In genomic region chr16:23148513-23149266, GRCh38 we compare ENCODE assay signal across 1 cellular context.
A peak's percentile ranks its signal among the peaks of the same experiment; 100 is the strongest.
TF ChIP-seq lines count a peak whose summit lies in the region.

No MANE protein-coding gene starts in this region.

TF ChIP-seq in HepG2, 621 proteins besides CTCF, POLR2A, EP300 and RAD21 (continued from another document and continues in another):
- TF ChIP-seq, protein P1, sequence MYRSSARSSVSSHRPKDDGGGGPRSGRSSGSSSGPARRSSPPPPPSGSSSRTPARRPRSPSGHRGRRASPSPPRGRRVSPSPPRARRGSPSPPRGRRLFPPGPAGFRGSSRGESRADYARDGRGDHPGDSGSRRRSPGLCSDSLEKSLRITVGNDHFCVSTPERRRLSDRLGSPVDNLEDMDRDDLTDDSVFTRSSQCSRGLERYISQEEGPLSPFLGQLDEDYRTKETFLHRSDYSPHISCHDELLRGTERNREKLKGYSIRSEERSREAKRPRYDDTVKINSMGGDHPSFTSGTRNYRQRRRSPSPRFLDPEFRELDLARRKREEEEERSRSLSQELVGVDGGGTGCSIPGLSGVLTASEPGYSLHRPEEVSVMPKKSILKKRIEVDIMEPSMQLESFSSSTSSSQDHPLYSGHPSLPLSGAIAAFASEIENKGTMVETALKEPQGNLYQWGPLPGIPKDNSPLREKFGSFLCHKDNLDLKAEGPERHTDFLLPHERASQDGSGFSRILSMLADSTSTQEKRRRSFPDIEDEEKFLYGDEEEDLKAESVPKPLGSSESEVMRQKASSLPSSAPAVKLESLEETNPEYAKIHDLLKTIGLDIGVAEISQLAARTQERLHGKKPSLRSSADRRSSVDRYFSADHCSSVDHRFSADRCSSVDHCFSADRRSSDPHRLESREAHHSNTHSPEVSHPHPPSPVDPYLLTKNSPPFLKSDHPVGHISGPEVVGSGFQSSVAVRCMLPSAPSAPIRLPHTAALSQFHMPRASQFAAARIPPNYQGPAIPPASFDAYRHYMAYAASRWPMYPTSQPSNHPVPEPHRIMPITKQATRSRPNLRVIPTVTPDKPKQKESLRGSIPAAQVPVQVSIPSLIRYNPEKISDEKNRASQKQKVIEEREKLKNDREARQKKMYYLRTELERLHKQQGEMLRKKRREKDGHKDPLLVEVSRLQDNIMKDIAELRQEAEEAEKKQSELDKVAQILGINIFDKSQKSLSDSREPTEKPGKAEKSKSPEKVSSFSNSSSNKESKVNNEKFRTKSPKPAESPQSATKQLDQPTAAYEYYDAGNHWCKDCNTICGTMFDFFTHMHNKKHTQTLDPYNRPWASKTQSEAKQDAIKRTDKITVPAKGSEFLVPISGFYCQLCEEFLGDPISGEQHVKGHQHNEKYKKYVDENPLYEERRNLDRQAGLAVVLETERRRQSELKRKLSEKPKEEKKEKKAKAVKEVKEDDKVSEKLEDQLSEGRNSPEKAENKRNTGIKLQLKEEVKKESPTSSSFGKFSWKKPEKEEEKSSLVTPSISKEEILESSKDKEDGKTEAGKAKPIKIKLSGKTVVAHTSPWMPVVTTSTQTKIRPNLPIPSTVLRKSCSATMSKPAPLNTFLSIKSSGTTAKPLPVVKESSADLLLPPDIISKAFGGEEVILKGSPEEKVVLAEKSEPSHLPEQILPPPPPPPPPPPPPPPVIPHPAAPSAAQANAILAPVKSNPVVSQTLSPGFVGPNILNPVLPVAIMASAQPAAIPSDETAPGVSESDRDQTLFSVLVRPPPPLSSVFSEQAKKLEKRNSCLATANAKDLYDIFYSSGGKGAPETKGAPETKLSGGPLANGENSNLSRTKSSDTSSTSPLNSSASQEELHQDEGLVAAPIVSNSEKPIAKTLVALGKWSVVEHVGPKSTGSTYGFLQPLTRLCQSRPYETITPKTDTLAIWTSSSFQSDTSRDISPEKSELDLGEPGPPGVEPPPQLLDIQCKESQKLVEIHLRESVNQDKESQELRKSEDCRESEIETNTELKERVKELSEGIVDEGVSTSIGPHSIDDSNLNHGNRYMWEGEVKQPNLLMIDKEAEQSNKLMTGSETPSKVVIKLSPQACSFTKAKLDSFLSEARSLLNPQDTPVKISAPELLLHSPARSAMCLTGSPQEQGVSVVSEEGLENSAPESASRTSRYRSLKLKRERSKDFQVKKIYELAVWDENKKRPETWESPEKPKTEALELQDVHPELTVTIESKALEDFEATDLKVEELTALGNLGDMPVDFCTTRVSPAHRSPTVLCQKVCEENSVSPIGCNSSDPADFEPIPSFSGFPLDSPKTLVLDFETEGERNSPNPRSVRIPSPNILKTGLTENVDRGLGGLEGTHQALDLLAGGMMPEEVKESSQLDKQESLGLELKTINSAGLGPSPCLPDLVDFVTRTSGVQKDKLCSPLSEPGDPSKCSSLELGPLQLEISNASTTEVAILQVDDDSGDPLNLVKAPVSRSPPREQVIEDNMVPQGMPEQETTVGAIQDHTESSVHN (CRISPR knock-in tag; IDR thresholded peaks at IDR 0.05): no peak
- TF ChIP-seq, protein P2, sequence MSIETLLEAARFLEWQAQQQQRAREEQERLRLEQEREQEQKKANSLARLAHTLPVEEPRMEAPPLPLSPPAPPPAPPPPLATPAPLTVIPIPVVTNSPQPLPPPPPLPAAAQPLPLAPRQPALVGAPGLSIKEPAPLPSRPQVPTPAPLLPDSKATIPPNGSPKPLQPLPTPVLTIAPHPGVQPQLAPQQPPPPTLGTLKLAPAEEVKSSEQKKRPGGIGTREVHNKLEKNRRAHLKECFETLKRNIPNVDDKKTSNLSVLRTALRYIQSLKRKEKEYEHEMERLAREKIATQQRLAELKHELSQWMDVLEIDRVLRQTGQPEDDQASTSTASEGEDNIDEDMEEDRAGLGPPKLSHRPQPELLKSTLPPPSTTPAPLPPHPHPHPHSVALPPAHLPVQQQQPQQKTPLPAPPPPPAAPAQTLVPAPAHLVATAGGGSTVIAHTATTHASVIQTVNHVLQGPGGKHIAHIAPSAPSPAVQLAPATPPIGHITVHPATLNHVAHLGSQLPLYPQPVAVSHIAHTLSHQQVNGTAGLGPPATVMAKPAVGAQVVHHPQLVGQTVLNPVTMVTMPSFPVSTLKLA (IDR thresholded peaks at IDR 0.05): peak; percentile 59; the same call in 1 of the 2 replicates
- TF ChIP-seq RFXAP (CRISPR knock-in tag; IDR thresholded peaks at IDR 0.05; ENCODE audit: borderline replicate concordance) (peak; percentile 49; the same call in 1 of the 2 replicates), ZNF383 (CRISPR knock-in tag; IDR thresholded peaks at IDR 0.05; ENCODE audit: borderline replicate concordance) (no peak), ZNF12 (CRISPR knock-in tag; IDR thresholded peaks at IDR 0.05) (peak; percentile 9; the same call in 1 of the 2 replicates), NR2F6 (IDR thresholded peaks at IDR 0.05) (no peak), NR2F6 (CRISPR knock-in tag; IDR thresholded peaks at IDR 0.05) (peak; percentile 60; the same call in 1 of the 2 replicates), ZNF224 (CRISPR knock-in tag; IDR thresholded peaks at IDR 0.05) (0 out of 2 replicates have a peak, but pooled peaks have one; percentile 50), ZSCAN31 (CRISPR knock-in tag; IDR thresholded peaks at IDR 0.05; ENCODE audit: low read depth) (peak; percentile 40), NCOA2 (CRISPR knock-in tag; IDR thresholded peaks at IDR 0.05) (peak; percentile 25; the same call in 1 of the 2 replicates), HNF4A (CRISPR knock-in tag; IDR thresholded peaks at IDR 0.05) (peak; percentile 80), ZNF441 (CRISPR knock-in tag; IDR thresholded peaks at IDR 0.05; ENCODE audit: borderline replicate concordance) (peak; percentile 72; the same call in 1 of the 2 replicates), NONO (IDR thresholded peaks at IDR 0.05) (no peak), NONO (CRISPR knock-in tag; conservative IDR thresholded peaks at IDR 0.05) (peak; percentile 86), HOXA7 (CRISPR knock-in tag; IDR thresholded peaks at IDR 0.05) (no peak), EED (CRISPR knock-in tag; IDR thresholded peaks at IDR 0.05) (peak; percentile 66; the same call in 1 of the 2 replicates), ZSCAN12 (CRISPR knock-in tag; IDR thresholded peaks at IDR 0.05) (no peak), KLF16 (CRISPR knock-in tag; IDR thresholded peaks at IDR 0.05) (0 out of 4 replicates have a peak, but pooled peaks of 1 of the 2 experiments have one; percentile 50), SP4 (CRISPR knock-in tag; IDR thresholded peaks at IDR 0.05) (no peak), HOXA3 (CRISPR knock-in tag; IDR thresholded peaks at IDR 0.05) (peak; percentile 82), CAMTA2 (CRISPR knock-in tag; IDR thresholded peaks at IDR 0.05; ENCODE audit: borderline replicate concordance) (peak; percentile 67; the same call in 1 of the 2 replicates), FIP1L1 (IDR thresholded peaks at IDR 0.05; ENCODE audit: borderline replicate concordance, insufficient read depth, low read depth, low read length) (no peak), ZNF761 (CRISPR knock-in tag; conservative IDR thresholded peaks at IDR 0.05) (no peak), TMF1 (CRISPR knock-in tag; IDR thresholded peaks at IDR 0.05; ENCODE audit: low read depth) (no peak), KDM3A (CRISPR knock-in tag; IDR thresholded peaks at IDR 0.05; ENCODE audit: low read depth) (0 out of 2 replicates have a peak, but pooled peaks have one; percentile 86), FOXA3 (CRISPR knock-in tag; IDR thresholded peaks at IDR 0.05) (no peak), KDM2A (CRISPR knock-in tag; IDR thresholded peaks at IDR 0.05; ENCODE audit: borderline replicate concordance, low read depth) (peak; percentile 50; the same call in 1 of the 2 replicates), ZBTB34 (CRISPR knock-in tag; IDR thresholded peaks at IDR 0.05) (peak; percentile 94), ZNF414 (CRISPR knock-in tag; IDR thresholded peaks at IDR 0.05) (peak; percentile 79; the same call in 1 of the 2 replicates), ZNF598 (CRISPR knock-in tag; IDR thresholded peaks at IDR 0.05; ENCODE audit: borderline replicate concordance) (peak; percentile 87; the same call in 1 of the 2 replicates), MAFF (IDR thresholded peaks at IDR 0.05; ENCODE audit: low read depth, low read length) (no peak), ZNF331 (CRISPR knock-in tag; IDR thresholded peaks at IDR 0.05) (peak; percentile 80), ZFP37 (CRISPR knock-in tag; IDR thresholded peaks at IDR 0.05; ENCODE audit: borderline replicate concordance) (no peak; the same call in 1 of the 2 replicates), ZNF496 (CRISPR knock-in tag; IDR thresholded peaks at IDR 0.05; ENCODE audit: insufficient replicate concordance) (no peak), PPARG (CRISPR knock-in tag; conservative IDR thresholded peaks at IDR 0.05) (no peak), ZNF138 (CRISPR knock-in tag; IDR thresholded peaks at IDR 0.05; ENCODE audit: low read depth) (no peak; the same call in none of the 2 replicates)
- TF ChIP-seq, protein P3, sequence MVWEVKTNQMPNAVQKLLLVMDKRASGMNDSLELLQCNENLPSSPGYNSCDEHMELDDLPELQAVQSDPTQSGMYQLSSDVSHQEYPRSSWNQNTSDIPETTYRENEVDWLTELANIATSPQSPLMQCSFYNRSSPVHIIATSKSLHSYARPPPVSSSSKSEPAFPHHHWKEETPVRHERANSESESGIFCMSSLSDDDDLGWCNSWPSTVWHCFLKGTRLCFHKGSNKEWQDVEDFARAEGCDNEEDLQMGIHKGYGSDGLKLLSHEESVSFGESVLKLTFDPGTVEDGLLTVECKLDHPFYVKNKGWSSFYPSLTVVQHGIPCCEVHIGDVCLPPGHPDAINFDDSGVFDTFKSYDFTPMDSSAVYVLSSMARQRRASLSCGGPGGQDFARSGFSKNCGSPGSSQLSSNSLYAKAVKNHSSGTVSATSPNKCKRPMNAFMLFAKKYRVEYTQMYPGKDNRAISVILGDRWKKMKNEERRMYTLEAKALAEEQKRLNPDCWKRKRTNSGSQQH (CRISPR knock-in tag; IDR thresholded peaks at IDR 0.05; ENCODE audit: low read depth): no peak
- TF ChIP-seq, protein P4, sequence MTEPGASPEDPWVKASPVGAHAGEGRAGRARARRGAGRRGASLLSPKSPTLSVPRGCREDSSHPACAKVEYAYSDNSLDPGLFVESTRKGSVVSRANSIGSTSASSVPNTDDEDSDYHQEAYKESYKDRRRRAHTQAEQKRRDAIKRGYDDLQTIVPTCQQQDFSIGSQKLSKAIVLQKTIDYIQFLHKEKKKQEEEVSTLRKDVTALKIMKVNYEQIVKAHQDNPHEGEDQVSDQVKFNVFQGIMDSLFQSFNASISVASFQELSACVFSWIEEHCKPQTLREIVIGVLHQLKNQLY (CRISPR knock-in tag; IDR thresholded peaks at IDR 0.05): peak; percentile 63; the same call in 1 of the 2 replicates
- TF ChIP-seq, protein P5, sequence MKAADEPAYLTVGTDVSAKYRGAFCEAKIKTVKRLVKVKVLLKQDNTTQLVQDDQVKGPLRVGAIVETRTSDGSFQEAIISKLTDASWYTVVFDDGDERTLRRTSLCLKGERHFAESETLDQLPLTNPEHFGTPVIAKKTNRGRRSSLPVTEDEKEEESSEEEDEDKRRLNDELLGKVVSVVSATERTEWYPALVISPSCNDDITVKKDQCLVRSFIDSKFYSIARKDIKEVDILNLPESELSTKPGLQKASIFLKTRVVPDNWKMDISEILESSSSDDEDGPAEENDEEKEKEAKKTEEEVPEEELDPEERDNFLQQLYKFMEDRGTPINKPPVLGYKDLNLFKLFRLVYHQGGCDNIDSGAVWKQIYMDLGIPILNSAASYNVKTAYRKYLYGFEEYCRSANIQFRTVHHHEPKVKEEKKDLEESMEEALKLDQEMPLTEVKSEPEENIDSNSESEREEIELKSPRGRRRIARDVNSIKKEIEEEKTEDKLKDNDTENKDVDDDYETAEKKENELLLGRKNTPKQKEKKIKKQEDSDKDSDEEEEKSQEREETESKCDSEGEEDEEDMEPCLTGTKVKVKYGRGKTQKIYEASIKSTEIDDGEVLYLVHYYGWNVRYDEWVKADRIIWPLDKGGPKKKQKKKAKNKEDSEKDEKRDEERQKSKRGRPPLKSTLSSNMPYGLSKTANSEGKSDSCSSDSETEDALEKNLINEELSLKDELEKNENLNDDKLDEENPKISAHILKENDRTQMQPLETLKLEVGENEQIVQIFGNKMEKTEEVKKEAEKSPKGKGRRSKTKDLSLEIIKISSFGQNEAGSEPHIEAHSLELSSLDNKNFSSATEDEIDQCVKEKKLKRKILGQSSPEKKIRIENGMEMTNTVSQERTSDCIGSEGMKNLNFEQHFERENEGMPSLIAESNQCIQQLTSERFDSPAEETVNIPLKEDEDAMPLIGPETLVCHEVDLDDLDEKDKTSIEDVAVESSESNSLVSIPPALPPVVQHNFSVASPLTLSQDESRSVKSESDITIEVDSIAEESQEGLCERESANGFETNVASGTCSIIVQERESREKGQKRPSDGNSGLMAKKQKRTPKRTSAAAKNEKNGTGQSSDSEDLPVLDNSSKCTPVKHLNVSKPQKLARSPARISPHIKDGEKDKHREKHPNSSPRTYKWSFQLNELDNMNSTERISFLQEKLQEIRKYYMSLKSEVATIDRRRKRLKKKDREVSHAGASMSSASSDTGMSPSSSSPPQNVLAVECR (CRISPR knock-in tag; IDR thresholded peaks at IDR 0.05; ENCODE audit: borderline replicate concordance): peak; percentile 90
- TF ChIP-seq, protein P6, sequence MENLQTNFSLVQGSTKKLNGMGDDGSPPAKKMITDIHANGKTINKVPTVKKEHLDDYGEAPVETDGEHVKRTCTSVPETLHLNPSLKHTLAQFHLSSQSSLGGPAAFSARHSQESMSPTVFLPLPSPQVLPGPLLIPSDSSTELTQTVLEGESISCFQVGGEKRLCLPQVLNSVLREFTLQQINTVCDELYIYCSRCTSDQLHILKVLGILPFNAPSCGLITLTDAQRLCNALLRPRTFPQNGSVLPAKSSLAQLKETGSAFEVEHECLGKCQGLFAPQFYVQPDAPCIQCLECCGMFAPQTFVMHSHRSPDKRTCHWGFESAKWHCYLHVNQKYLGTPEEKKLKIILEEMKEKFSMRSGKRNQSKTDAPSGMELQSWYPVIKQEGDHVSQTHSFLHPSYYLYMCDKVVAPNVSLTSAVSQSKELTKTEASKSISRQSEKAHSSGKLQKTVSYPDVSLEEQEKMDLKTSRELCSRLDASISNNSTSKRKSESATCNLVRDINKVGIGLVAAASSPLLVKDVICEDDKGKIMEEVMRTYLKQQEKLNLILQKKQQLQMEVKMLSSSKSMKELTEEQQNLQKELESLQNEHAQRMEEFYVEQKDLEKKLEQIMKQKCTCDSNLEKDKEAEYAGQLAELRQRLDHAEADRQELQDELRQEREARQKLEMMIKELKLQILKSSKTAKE (CRISPR knock-in tag; IDR thresholded peaks at IDR 0.05; ENCODE audit: borderline replicate concordance): peak; percentile 88
